Comparison of ENCODE assay signal across 8 cellular contexts in the genomic region with DNA sequence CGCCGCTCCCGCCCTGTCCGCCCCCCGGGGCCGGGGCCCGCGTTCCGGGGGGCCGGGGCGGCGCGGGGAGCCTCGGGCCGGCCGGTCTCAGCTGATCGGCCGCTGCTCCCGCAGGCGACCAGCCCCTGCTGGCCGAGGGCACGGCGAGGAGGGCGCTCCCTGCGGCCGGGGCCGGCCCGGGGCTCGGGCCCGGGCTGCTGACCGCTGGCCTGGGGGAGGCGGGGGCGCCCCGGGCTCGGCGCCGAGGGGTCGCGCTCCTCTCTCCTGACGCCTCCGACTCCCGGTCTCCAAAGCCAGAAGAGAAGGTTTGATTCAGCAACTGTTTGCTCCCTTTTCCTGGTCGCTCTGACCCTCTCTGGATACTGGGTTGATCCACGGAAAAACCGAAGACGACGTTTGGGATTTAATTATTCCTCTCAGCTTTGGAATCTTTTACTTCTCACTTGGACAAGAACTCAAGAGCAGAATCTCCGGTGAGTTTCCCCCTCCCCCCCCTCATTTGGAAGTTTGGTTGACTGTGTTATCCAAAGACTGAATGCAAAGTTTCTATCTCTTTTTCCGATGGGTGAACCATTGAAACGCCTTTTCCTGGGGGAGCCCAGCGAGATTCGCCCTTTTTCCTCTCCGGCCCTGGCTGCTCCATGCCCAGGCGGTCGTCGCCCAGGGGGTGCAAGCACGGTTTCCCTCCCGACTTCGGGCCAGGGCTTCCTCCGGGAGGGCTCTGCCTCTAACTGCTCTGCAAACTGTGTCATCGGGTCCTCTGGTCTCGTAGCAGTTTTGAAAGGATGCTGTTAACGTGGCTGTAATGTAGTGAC. TPM values are rescaled to one million over a fixed set of nuclear protein-coding genes. Genes with fewer than 3 reads are reported as not detected.
DNase-seq lines count a peak whose midpoint lies in the region; ATAC-seq and TF ChIP-seq lines count a peak whose summit lies in the region.

No MANE protein-coding gene starts in this region.

- TF ChIP-seq CTCF in HEK293 (tag by site-specific recombination; IDR thresholded peaks at IDR 0.05) (no peak), psoas muscle (IDR thresholded peaks at IDR 0.05) (peak; percentile 7)

- H3K27me3 Mint-ChIP-seq in activated naive CD8-positive, alpha-beta T cell treated with anti-CD3 and anti-CD28 coated beads, Interleukin-2, amount 10 ng/mL, durations not matched to agents 7 days and 5 days: peaks cover 1% of the 10 kb centered on the region

- H3K4me1 ChIP-seq in HEK293 (ENCODE audit: control insufficient read depth, insufficient read depth, low read length) (no peaks in the 10 kb centered on the region; the same call in 1 of the 2 replicates), psoas muscle (peaks cover 35% of the 10 kb centered on the region)

- no peaks in the 10 kb centered on the region for H3K27me3 ChIP-seq in psoas muscle (ENCODE audit: insufficient read depth in 3 of 3, low read length in 2 of 3)

- H3K4me3 ChIP-seq in HEK293 (ENCODE audit: low read depth, low read length) (peak overlapping the region; percentile 87), psoas muscle (peak overlapping the region; percentile 99)

- H3K36me3 ChIP-seq in HEK293 (ENCODE audit: control insufficient read depth in 2 of 2, insufficient read depth in 1 of 2, low read length in 2 of 2): peaks cover 3 to 5% of the 10 kb centered on the region in 2 experiments; a peak in 2 of 3 replicates
- H3K36me3 ChIP-seq in psoas muscle (ENCODE audit: insufficient read depth in 1 of 2, low read depth in 1 of 2): peaks cover 0 to 13% of the 10 kb centered on the region in 2 donors

- peak overlapping the region; percentile 95 for H3K27ac Mint-ChIP-seq in activated naive CD8-positive, alpha-beta T cell treated with anti-CD3 and anti-CD28 coated beads, Interleukin-2, amount 10 ng/mL, durations not matched to agents 7 days and 5 days

- peaks cover 23% of the 10 kb centered on the region for H3K36me3 Mint-ChIP-seq in activated naive CD8-positive, alpha-beta T cell treated with anti-CD3 and anti-CD28 coated beads, Interleukin-2, amount 10 ng/mL, durations not matched to agents 7 days and 5 days

- intact Hi-C loops in psoas muscle (cut with DNase I): loop anchor here (5.0 kb wide), 4 partner anchors 43 to 123 kb away; a partner anchor contains a TSS

- H3K9me3 ChIP-seq in HEK293 (ENCODE audit: control insufficient read depth, insufficient read depth, low read depth, low read length): no peaks in the 10 kb centered on the region
- no peaks in the 10 kb centered on the region for H3K9me3 ChIP-seq in psoas muscle

- H3K4me3 Mint-ChIP-seq in activated naive CD8-positive, alpha-beta T cell treated with anti-CD3 and anti-CD28 coated beads, Interleukin-2, amount 10 ng/mL, durations not matched to agents 7 days and 5 days: peak overlapping the region; percentile 99

- peak overlapping the region; percentile 97 for H3K27ac ChIP-seq in HEK293 (ENCODE audit: extremely low read depth, low read depth, low read length)
- peak overlapping the region; percentile 99 for H3K27ac ChIP-seq in psoas muscle

- POLR2A ChIA-PET in HEK293 (lab: Yijun Ruan, JAX): interaction anchor here (0.6 to 2.2 kb wide), 9 partner anchors 28 to 807 kb away, joined by 3 to 19 read pairs (median 3); no protein-coding TSS in a partner anchor
- POLR2A ChIA-PET in activated naive CD8-positive, alpha-beta T cell treated with anti-CD3 and anti-CD28 coated beads, Interleukin-2, amount 10 ng/mL, durations not matched to agents 7 days and 5 days (lab: Charles Lee): interaction anchor here (0.6 to 4.7 kb wide), 8 partner anchors 9 to 261 kb away, joined by 3 to 43 read pairs (median 3); no protein-coding TSS in a partner anchor

- 0 to 1% (median 1%) methylated on average over 38 to 63 of the region's 63 CpGs for WGBS in psoas muscle, 3 donors

- peaks cover 30% of the 10 kb centered on the region for H3K4me1 Mint-ChIP-seq in activated naive CD8-positive, alpha-beta T cell treated with anti-CD3 and anti-CD28 coated beads, Interleukin-2, amount 10 ng/mL, durations not matched to agents 7 days and 5 days

- ATAC-seq in activated naive CD8-positive, alpha-beta T cell treated with anti-CD3 and anti-CD28 coated beads, Interleukin-2, amount 10 ng/mL, durations not matched to agents 7 days and 5 days (ENCODE audit: low read depth): no peak
- ATAC-seq in psoas muscle: peak in 2 of 4 donors; percentile 10 to 11

- DNase-seq in NCI-H82 (lab: John Stamatoyannopoulos, UW): peak; percentile 43
- no peak for DNase-seq in NCI-H82 treated with DMSO at 0.1 percent for 48 hours (lab: John Stamatoyannopoulos, UW; ENCODE audit: unreplicated experiment)
- DNase-seq in NCI-H748 (lab: John Stamatoyannopoulos, UW; ENCODE audit: unreplicated experiment): peak; percentile 38
- peak; percentile 55 for DNase-seq in activated naive CD8-positive, alpha-beta T cell treated with anti-CD3 and anti-CD28 coated beads, Interleukin-2, amount 10 ng/mL, durations not matched to agents 7 days and 5 days
- peak; percentile 42 for DNase-seq in hepatic stellate cell (ENCODE audit: low spot score)
- DNase-seq in psoas muscle: peak; percentile 43 to 65
- DNase-seq in NCI-H187 treated with DMSO at 0.1 percent for 48 hours (lab: John Stamatoyannopoulos, UW): no peak

- no peaks in the 10 kb centered on the region for H3K9me3 Mint-ChIP-seq in activated naive CD8-positive, alpha-beta T cell treated with anti-CD3 and anti-CD28 coated beads, Interleukin-2, amount 10 ng/mL, durations not matched to agents 7 days and 5 days

- CTCF ChIA-PET in HEK293 (lab: Yijun Ruan, JAX): interaction anchor here (0.6 to 1.3 kb wide), 4 partner anchors 40 to 270 kb away, joined by 3 read pairs; no protein-coding TSS in a partner anchor

TF ChIP-seq in HEK293, 187 proteins besides CTCF, POLR2A, EP300 and RAD21:
- TF ChIP-seq GLIS2 (tag by site-specific recombination; IDR thresholded peaks at IDR 0.05): 0 out of 2 replicates have a peak, but pooled peaks have one; percentile 39
- TF ChIP-seq, protein P1, sequence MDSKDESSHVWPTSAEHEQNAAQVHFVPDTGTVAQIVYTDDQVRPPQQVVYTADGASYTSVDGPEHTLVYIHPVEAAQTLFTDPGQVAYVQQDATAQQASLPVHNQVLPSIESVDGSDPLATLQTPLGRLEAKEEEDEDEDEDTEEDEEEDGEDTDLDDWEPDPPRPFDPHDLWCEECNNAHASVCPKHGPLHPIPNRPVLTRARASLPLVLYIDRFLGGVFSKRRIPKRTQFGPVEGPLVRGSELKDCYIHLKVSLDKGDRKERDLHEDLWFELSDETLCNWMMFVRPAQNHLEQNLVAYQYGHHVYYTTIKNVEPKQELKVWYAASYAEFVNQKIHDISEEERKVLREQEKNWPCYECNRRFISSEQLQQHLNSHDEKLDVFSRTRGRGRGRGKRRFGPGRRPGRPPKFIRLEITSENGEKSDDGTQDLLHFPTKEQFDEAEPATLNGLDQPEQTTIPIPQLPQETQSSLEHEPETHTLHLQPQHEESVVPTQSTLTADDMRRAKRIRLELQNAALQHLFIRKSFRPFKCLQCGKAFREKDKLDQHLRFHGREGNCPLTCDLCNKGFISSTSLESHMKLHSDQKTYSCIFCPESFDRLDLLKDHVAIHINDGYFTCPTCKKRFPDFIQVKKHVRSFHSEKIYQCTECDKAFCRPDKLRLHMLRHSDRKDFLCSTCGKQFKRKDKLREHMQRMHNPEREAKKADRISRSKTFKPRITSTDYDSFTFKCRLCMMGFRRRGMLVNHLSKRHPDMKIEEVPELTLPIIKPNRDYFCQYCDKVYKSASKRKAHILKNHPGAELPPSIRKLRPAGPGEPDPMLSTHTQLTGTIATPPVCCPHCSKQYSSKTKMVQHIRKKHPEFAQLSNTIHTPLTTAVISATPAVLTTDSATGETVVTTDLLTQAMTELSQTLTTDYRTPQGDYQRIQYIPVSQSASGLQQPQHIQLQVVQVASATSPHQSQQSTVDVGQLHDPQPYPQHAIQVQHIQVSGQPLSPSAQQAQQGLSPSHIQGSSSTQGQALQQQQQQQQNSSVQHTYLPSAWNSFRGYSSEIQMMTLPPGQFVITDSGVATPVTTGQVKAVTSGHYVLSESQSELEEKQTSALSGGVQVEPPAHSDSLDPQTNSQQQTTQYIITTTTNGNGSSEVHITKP (tag by site-specific recombination; IDR thresholded peaks at IDR 0.05): peak; percentile 78
- TF ChIP-seq KLF16 (tag by site-specific recombination; IDR thresholded peaks at IDR 0.05): no peak
- TF ChIP-seq GLIS1 (tag by site-specific recombination; IDR thresholded peaks at IDR 0.05): peak; percentile 49
- peak; percentile 71 for TF ChIP-seq ZBTB20 (tag by site-specific recombination; IDR thresholded peaks at IDR 0.05)
- TF ChIP-seq, protein P2, sequence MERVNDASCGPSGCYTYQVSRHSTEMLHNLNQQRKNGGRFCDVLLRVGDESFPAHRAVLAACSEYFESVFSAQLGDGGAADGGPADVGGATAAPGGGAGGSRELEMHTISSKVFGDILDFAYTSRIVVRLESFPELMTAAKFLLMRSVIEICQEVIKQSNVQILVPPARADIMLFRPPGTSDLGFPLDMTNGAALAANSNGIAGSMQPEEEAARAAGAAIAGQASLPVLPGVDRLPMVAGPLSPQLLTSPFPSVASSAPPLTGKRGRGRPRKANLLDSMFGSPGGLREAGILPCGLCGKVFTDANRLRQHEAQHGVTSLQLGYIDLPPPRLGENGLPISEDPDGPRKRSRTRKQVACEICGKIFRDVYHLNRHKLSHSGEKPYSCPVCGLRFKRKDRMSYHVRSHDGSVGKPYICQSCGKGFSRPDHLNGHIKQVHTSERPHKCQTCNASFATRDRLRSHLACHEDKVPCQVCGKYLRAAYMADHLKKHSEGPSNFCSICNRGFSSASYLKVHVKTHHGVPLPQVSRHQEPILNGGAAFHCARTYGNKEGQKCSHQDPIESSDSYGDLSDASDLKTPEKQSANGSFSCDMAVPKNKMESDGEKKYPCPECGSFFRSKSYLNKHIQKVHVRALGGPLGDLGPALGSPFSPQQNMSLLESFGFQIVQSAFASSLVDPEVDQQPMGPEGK (tag by site-specific recombination; IDR thresholded peaks at IDR 0.05): peak; percentile 46
- no peak for TF ChIP-seq ZBTB48 (tag by site-specific recombination; IDR thresholded peaks at IDR 0.05)
- TF ChIP-seq HOXC10 (CRISPR knock-in tag; IDR thresholded peaks at IDR 0.05): no peak
- no peak for TF ChIP-seq ZNF560 (tag by site-specific recombination; IDR thresholded peaks at IDR 0.05; ENCODE audit: borderline replicate concordance)

RNA-seq across cellular contexts. Expression of a gene that starts 0.7 kb away (rescaled TPM):
- 100 to 1,000 TPM; 128 to 134 TPM for total RNA-seq in activated naive CD8-positive, alpha-beta T cell treated with anti-CD3 and anti-CD28 coated beads, Interleukin-2, amount 10 ng/mL, durations not matched to agents 7 days and 5 days
- total RNA-seq in psoas muscle: 10 to 100 TPM; 51.1 to 61.4 (median 54.5) TPM
- 10 to 100 TPM; 26.6 to 67.9 (median 28.0) TPM for polyA plus RNA-seq in psoas muscle

Comparison
In these comparisons a context has a peak if more than half of its experiments do, and no peak if none do; other contexts are left out.
1. DNase-seq: peak in NCI-H82 (single experiment), NCI-H748 (single experiment), activated naive CD8-positive, alpha-beta T cell treated with anti-CD3 and anti-CD28 coated beads, Interleukin-2, amount 10 ng/mL, durations not matched to agents 7 days and 5 days (single experiment), hepatic stellate cell (single experiment) and psoas muscle (2 of 2); none in NCI-H82 treated with DMSO at 0.1 percent for 48 hours (single experiment) and NCI-H187 treated with DMSO at 0.1 percent for 48 hours (single experiment).